ENCODE assay signal across 27 cellular contexts in the genomic region with DNA sequence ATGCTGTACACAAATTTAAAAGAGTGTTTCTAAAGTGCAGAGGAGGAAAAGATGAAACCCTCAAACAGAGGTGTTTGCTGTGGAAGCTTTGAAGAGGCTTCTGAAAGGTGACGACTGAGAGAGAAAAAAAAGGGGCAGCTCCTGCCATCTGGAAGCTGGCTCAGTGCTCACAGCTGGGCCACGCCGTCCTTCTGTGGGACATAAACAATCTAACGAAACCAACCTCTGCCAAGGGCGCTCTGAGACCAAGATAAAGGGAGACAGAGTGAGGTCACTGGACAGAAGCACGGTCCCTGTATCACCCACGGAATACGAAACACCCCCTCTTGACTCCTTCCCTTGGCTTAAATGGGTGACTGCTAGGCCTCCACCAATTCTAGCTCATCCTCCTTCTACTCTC.
DNase-seq lines count a peak whose midpoint lies in the region; ATAC-seq and TF ChIP-seq lines count a peak whose summit lies in the region.
"Had no signal": no experiment of that assay in that cellular context is flagged by ENCODE, and none has a peak within 500 bp of the region (broad histone marks: within the 10 kb centered on the region; RNA-seq: fewer than 3 reads in every experiment).

No MANE protein-coding gene starts in this region.

- intact Hi-C loops in heart left ventricle (cut with DNase I) (no loop called here), cardiac septum (cut with DNase I) (no loop called here), right cardiac atrium (cut with DNase I) (no loop called here), lower lobe of right lung (cut with DNase I) (no loop called here)
- intact Hi-C loops in activated CD4-positive, alpha-beta memory T cell treated with anti-CD3 and anti-CD28 coated beads for 36 hours (cut with micrococcal nuclease) = no loop called here

- H3K27me3 Mint-ChIP-seq in activated T-helper 17 cell treated with anti-CD3 and anti-CD28 coated beads, Interleukin-2, amount 50 U/mL, for 72 hours = peaks cover 14% of the 10 kb centered on the region
- H3K27me3 Mint-ChIP-seq in activated CD4-positive, alpha-beta memory T cell treated with anti-CD3 and anti-CD28 coated beads for 36 hours = peaks cover 19% of the 10 kb centered on the region

- peaks cover 15% of the 10 kb centered on the region for H3K4me1 Mint-ChIP-seq in activated T-helper 17 cell treated with anti-CD3 and anti-CD28 coated beads, Interleukin-2, amount 50 U/mL, for 72 hours
- H3K4me1 Mint-ChIP-seq in activated CD4-positive, alpha-beta memory T cell treated with anti-CD3 and anti-CD28 coated beads for 36 hours (ENCODE audit: low read depth) = peaks cover 5% of the 10 kb centered on the region

- H3K9me3 Mint-ChIP-seq in activated T-helper 17 cell treated with anti-CD3 and anti-CD28 coated beads, Interleukin-2, amount 50 U/mL, for 72 hours = no peaks in the 10 kb centered on the region
- H3K9me3 Mint-ChIP-seq in activated CD4-positive, alpha-beta memory T cell treated with anti-CD3 and anti-CD28 coated beads for 36 hours = no peaks in the 10 kb centered on the region
- H3K9me3 Mint-ChIP-seq: CD4-positive, alpha-beta memory T cell had no signal

- no peak overlapping the region for H3K27ac Mint-ChIP-seq in activated T-helper 17 cell treated with anti-CD3 and anti-CD28 coated beads, Interleukin-2, amount 50 U/mL, for 72 hours
- H3K27ac Mint-ChIP-seq in activated CD4-positive, alpha-beta memory T cell treated with anti-CD3 and anti-CD28 coated beads for 36 hours = no peak overlapping the region
- H3K27ac Mint-ChIP-seq: CD4-positive, alpha-beta memory T cell had no signal

- WGBS in heart left ventricle, 4 donors = 71 to 76% (median 72%) methylated on average over 8 of the region's 8 CpGs
- 66% methylated on average over 8 of the region's 8 CpGs for WGBS in right cardiac atrium

- TF ChIP-seq CTCF in heart left ventricle (IDR thresholded peaks at IDR 0.05) = no peak
- no peak for TF ChIP-seq CTCF in lower lobe of right lung (IDR thresholded peaks at IDR 0.05)

- H3K27ac ChIP-seq in heart left ventricle (no peak overlapping the region), right cardiac atrium (ENCODE audit: low read length) (no peak overlapping the region), lower lobe of right lung (no peak overlapping the region)
- H3K27ac ChIP-seq: A549, RWPE1, SK-N-MC had no signal

- H3K36me3 ChIP-seq in heart left ventricle (no peaks in the 10 kb centered on the region), lower lobe of right lung (no peaks in the 10 kb centered on the region)

- POLR2A ChIA-PET in activated CD4-positive, alpha-beta memory T cell treated with anti-CD3 and anti-CD28 coated beads for 36 hours (lab: Charles Lee) = no interaction called here

- H3K4me3 Mint-ChIP-seq in activated T-helper 17 cell treated with anti-CD3 and anti-CD28 coated beads, Interleukin-2, amount 50 U/mL, for 72 hours = no peak overlapping the region
- H3K4me3 Mint-ChIP-seq in activated CD4-positive, alpha-beta memory T cell treated with anti-CD3 and anti-CD28 coated beads for 36 hours = no peak overlapping the region
- H3K4me3 Mint-ChIP-seq: CD4-positive, alpha-beta memory T cell had no signal

- H3K4me1 ChIP-seq in heart left ventricle (peaks cover 0 to 17% (median 7%) of the 10 kb centered on the region in 12 donors), right cardiac atrium (ENCODE audit: control insufficient read depth, insufficient read depth, low read length) (no peaks in the 10 kb centered on the region), lower lobe of right lung (no peaks in the 10 kb centered on the region)
- H3K4me1 ChIP-seq: A549 had no signal

- peaks cover 0 to 7% (median 0%) of the 10 kb centered on the region in 12 donors for H3K9me3 ChIP-seq in heart left ventricle
- no peaks in the 10 kb centered on the region for H3K9me3 ChIP-seq in right cardiac atrium (ENCODE audit: control insufficient read depth, low read length)
- no peaks in the 10 kb centered on the region for H3K9me3 ChIP-seq in lower lobe of right lung

- peak; percentile 9 to 73 (median 46) for ATAC-seq in heart left ventricle
- ATAC-seq in right cardiac atrium = peak; percentile 44 to 51
- ATAC-seq in activated T-helper 17 cell treated with anti-CD3 and anti-CD28 coated beads, Interleukin-2, amount 50 U/mL, for 72 hours (replicated peaks) = no peak
- no peak for ATAC-seq in lower lobe of right lung
- ATAC-seq: A549 had no signal

- DNase-seq in heart left ventricle = no peak
- no peak for DNase-seq in cardiac septum (ENCODE audit: low spot score)
- peak; percentile 51 for DNase-seq in RPMI8226
- no peak for DNase-seq in right cardiac atrium
- DNase-seq in activated CD4-positive, alpha-beta memory T cell treated with anti-CD3 and anti-CD28 coated beads for 36 hours = no peak
- no peak for DNase-seq in lower lobe of right lung
- DNase-seq: AML-193; C1 segment of cervical spinal cord; CD4-positive, alpha-beta memory T cell; COR-L47; DMS 273 treated with DMSO at 0.1 percent for 48 hours; DMS79; EL; GDM1; GOT3; HCEC 1CT; IMR-90; NCI-H1048; NCI-H1417; NCI-H187; NCI-H2081 treated with DMSO at 0.1 percent for 48 hours; NCI-H526; SIG-M5 had no signal

- H3K4me3 ChIP-seq in heart left ventricle (no peak overlapping the region), right cardiac atrium (ENCODE audit: low read length) (no peak overlapping the region), lower lobe of right lung (no peak overlapping the region)
- H3K4me3 ChIP-seq: A549, SK-N-MC had no signal

- no peak for TF ChIP-seq POLR2A in heart left ventricle (IDR thresholded peaks at IDR 0.05)

- no peaks in the 10 kb centered on the region for H3K36me3 Mint-ChIP-seq in activated T-helper 17 cell treated with anti-CD3 and anti-CD28 coated beads, Interleukin-2, amount 50 U/mL, for 72 hours (ENCODE audit: low read depth)
- H3K36me3 Mint-ChIP-seq in activated CD4-positive, alpha-beta memory T cell treated with anti-CD3 and anti-CD28 coated beads for 36 hours = no peaks in the 10 kb centered on the region
- H3K36me3 Mint-ChIP-seq: CD4-positive, alpha-beta memory T cell had no signal

- H3K27me3 ChIP-seq in heart left ventricle (peaks cover 0 to 16% (median 0%) of the 10 kb centered on the region in 9 donors), right cardiac atrium (ENCODE audit: control insufficient read depth, insufficient read depth) (no peaks in the 10 kb centered on the region), lower lobe of right lung (ENCODE audit: low read depth) (peaks cover 2% of the 10 kb centered on the region)

- CTCF ChIA-PET in activated CD4-positive, alpha-beta memory T cell treated with anti-CD3 and anti-CD28 coated beads for 36 hours (lab: Charles Lee) = no interaction called here

Comparison
In these comparisons a context has a peak if more than half of its experiments do, and no peak if none do; other contexts are left out.
1. ATAC-seq: peak in heart left ventricle (4 of 4) and right cardiac atrium (2 of 2); none in activated T-helper 17 cell treated with anti-CD3 and anti-CD28 coated beads, Interleukin-2, amount 50 U/mL, for 72 hours (single experiment) and lower lobe of right lung (0 of 2).